In genomic region chr3:36380171-36381031, GRCh38 we compare ENCODE assay signal across 8 cellular contexts. TPM values are rescaled to one million over a fixed set of nuclear protein-coding genes. Genes with fewer than 3 reads are reported as not detected.
DNase-seq lines count a peak whose midpoint lies in the region; ATAC-seq and TF ChIP-seq lines count a peak whose summit lies in the region.

A gene with protein sequence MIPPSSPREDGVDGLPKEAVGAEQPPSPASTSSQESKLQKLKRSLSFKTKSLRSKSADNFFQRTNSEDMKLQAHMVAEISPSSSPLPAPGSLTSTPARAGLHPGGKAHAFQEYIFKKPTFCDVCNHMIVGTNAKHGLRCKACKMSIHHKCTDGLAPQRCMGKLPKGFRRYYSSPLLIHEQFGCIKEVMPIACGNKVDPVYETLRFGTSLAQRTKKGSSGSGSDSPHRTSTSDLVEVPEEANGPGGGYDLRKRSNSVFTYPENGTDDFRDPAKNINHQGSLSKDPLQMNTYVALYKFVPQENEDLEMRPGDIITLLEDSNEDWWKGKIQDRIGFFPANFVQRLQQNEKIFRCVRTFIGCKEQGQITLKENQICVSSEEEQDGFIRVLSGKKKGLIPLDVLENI (plus strand): TSS chr3:36380504. CDS start chr3:36380644, 140 bp downstream.

- ATAC-seq in Right ventricle myocardium inferior (peak; percentile 46), upper lobe of left lung (ENCODE audit: low FRiP score in 2 of 2) (peak; percentile 72 to 85), GM21528 (IDR thresholded peaks at IDR 0.05; ENCODE audit: low FRiP score, unreplicated experiment) (no peak), HG03521 (IDR thresholded peaks at IDR 0.05; ENCODE audit: unreplicated experiment) (no peak)

- H4K5ac ChIP-seq in mesendoderm (ENCODE audit: low read length), result no peak within 1 kb of the TSS

- DNase-seq in Right ventricle myocardium inferior (ENCODE audit: missing footprints), result peak; percentile 54
- DNase-seq in cardiac septum (ENCODE audit: low spot score), result no peak
- no peak for DNase-seq in NT2/D1 (ENCODE audit: low read depth, low spot score)
- peak; percentile 14 for DNase-seq in cortex of kidney (lab: John Stamatoyannopoulos, UW)
- DNase-seq in mesendoderm, result peak; percentile 64
- peak; percentile 47 to 93 for DNase-seq in upper lobe of left lung

- intact Hi-C loops in Right ventricle myocardium inferior (cut with DNase I), result no loop called here
- intact Hi-C loops in cardiac septum (cut with DNase I), result no loop called here

- no peak within 1 kb of the TSS for H4K8ac ChIP-seq in mesendoderm (ENCODE audit: low read depth, low read length)

- H3K27ac ChIP-seq in mesendoderm (ENCODE audit: low read depth, low read length) (no peak within 1 kb of the TSS), upper lobe of left lung (no peak within 1 kb of the TSS)

- H3K9ac ChIP-seq in NT2/D1 (ENCODE audit: insufficient read length, low read depth) (peak within 1 kb of the TSS; percentile 84), mesendoderm (ENCODE audit: low read length) (peak within 1 kb of the TSS; percentile 71)

- H3K79me1 ChIP-seq in mesendoderm (ENCODE audit: low read length), result peaks cover 1% of the 10 kb centered on the region

- TF ChIP-seq CTCF in upper lobe of left lung (IDR thresholded peaks at IDR 0.05), result no peak

- H2AK5ac ChIP-seq in mesendoderm (ENCODE audit: low read length), result no peak within 1 kb of the TSS

- peak in 1 of 4 donors; percentile 39 for TF ChIP-seq POLR2A in upper lobe of left lung (IDR thresholded peaks at IDR 0.05)

- H3K9me3 ChIP-seq in NT2/D1 (ENCODE audit: insufficient read depth, low read length) (no peaks in the 10 kb centered on the region), upper lobe of left lung (no peaks in the 10 kb centered on the region)

- H3K36me3 ChIP-seq in NT2/D1 (ENCODE audit: insufficient read depth, insufficient read length, low read length) (peaks cover 2% of the 10 kb centered on the region), mesendoderm (ENCODE audit: control insufficient read depth, insufficient read depth, low read length) (no peaks in the 10 kb centered on the region), upper lobe of left lung (no peaks in the 10 kb centered on the region)

- no peaks in the 10 kb centered on the region for H3K79me2 ChIP-seq in mesendoderm (ENCODE audit: control insufficient read depth, insufficient read depth, low read length)

- H3K4me1 ChIP-seq in NT2/D1 (ENCODE audit: insufficient read depth, insufficient read length) (no peaks in the 10 kb centered on the region), mesendoderm (ENCODE audit: control insufficient read depth, low read depth, low read length) (peaks cover 2% of the 10 kb centered on the region), upper lobe of left lung (peaks cover 7 to 16% (median 13%) of the 10 kb centered on the region in 4 donors)

- no CpG with 5 or more reads among the region's 76 CpGs for WGBS in mesendoderm (ENCODE audit: extremely low coverage, insufficient coverage, low lambda C conversion rate)
- WGBS in upper lobe of left lung, 2 donors, result 2 to 8% methylated on average over 16 to 40 of the region's 76 CpGs

- peak within 1 kb of the TSS; percentile 89 for H3K4me2 ChIP-seq in mesendoderm (ENCODE audit: low read length)

- no peak for TF ChIP-seq EP300 in upper lobe of left lung (IDR thresholded peaks at IDR 0.05)

- H2BK120ac ChIP-seq in mesendoderm (ENCODE audit: low read depth, low read length), result no peak within 1 kb of the TSS

- H2BK15ac ChIP-seq in mesendoderm (replicated peaks; ENCODE audit: low read depth), result no peak within 1 kb of the TSS

- H2BK5ac ChIP-seq in mesendoderm (ENCODE audit: low read length), result no peak within 1 kb of the TSS

- H3K27me3 ChIP-seq in NT2/D1 (ENCODE audit: insufficient read depth, insufficient read length) (peaks cover 42% of the 10 kb centered on the region), mesendoderm (ENCODE audit: insufficient read depth, low read length, poor library complexity) (no peaks in the 10 kb centered on the region), upper lobe of left lung (peaks cover 0 to 7% (median 2%) of the 10 kb centered on the region in 4 donors)

- H3K56ac ChIP-seq in mesendoderm (ENCODE audit: low read length), result peak within 1 kb of the TSS; percentile 92

- peak within 1 kb of the TSS; percentile 82 for H3K4me3 ChIP-seq in NT2/D1 (ENCODE audit: insufficient read length, low read depth)
- peak within 1 kb of the TSS; percentile 67 for H3K4me3 ChIP-seq in mesendoderm (ENCODE audit: low read length)
- H3K4me3 ChIP-seq in upper lobe of left lung, result peak within 1 kb of the TSS; percentile 8 to 56 (median 49)

- H3K18ac ChIP-seq in mesendoderm (ENCODE audit: low read length), result no peak within 1 kb of the TSS

- peak within 1 kb of the TSS; percentile 8 for H3K4ac ChIP-seq in mesendoderm (ENCODE audit: low read depth, low read length)

- H3K23ac ChIP-seq in mesendoderm (ENCODE audit: low read length), result no peak within 1 kb of the TSS

RNA-seq across cellular contexts. Expression of the gene that starts here (rescaled TPM):
- 0.35 TPM for total RNA-seq in Right ventricle myocardium inferior
- total RNA-seq in cardiac septum, result 0.51 TPM
- polyA plus RNA-seq in mesendoderm (2013, experiment 1 of 2), result 11.0 TPM
- 11.4 TPM for polyA plus RNA-seq in mesendoderm (2013, experiment 2 of 2)
- 10 to 100 TPM; 11.5 to 31.2 (median 23.5) TPM for total RNA-seq in upper lobe of left lung

Comparison
In these comparisons a context has a peak if more than half of its experiments do, and no peak if none do; other contexts are left out.
1. Peak in DNase-seq and ATAC-seq in Right ventricle myocardium inferior; RNA of the gene not detected or under 1 TPM.
2. ATAC-seq: peak in upper lobe of left lung (2 of 2); none in GM21528 (single experiment) and HG03521 (single experiment).
3. DNase-seq: peak in cortex of kidney (single experiment), mesendoderm (single experiment) and upper lobe of left lung (2 of 2); none in cardiac septum (single experiment) and NT2/D1 (single experiment).
4. Peak in every context shown above with its lines, with median percentiles within 50 percentile points of each other: H3K4me3 ChIP-seq.